9 cellular contexts compared by ENCODE assay signal in genomic region chr19:15251010-15251748, GRCh38. TPM values are rescaled to one million over a fixed set of nuclear protein-coding genes. Genes with fewer than 3 reads are reported as not detected.
DNase-seq lines count a peak whose midpoint lies in the region; ATAC-seq and TF ChIP-seq lines count a peak whose summit lies in the region.
"Had no signal": no experiment of that assay in that cellular context is flagged by ENCODE, and none has a peak within 500 bp of the region (broad histone marks: within the 10 kb centered on the region; RNA-seq: fewer than 3 reads in every experiment).

No MANE protein-coding gene starts in this region.

- no peaks in the 10 kb centered on the region for H3K9me2 ChIP-seq in OCI-LY7 (ENCODE audit: insufficient read depth, low read length)

- H3K36me3 Mint-ChIP-seq in neural progenitor cell = peaks cover 37% of the 10 kb centered on the region

- H3K9ac ChIP-seq in neural progenitor cell = no peak overlapping the region

- H3K4me1 ChIP-seq in cardiac muscle cell (ENCODE audit: low read depth) (no peaks in the 10 kb centered on the region), esophagus squamous epithelium (peaks cover 38 to 82% (median 62%) of the 10 kb centered on the region in 3 donors), neural progenitor cell (peaks cover 16% of the 10 kb centered on the region), aorta (ENCODE audit: control insufficient read depth in 1 of 2, insufficient read depth in 2 of 2, low read length in 2 of 2) (no peaks in the 10 kb centered on the region), OCI-LY7 (ENCODE audit: insufficient read depth, low read length, poor library complexity, severe bottlenecking) (no peaks in the 10 kb centered on the region)

- TF ChIP-seq POLR2A in esophagus squamous epithelium (IDR thresholded peaks at IDR 0.05) = no peak

- H2AFZ ChIP-seq in neural progenitor cell (replicated peaks) = no peak overlapping the region
- H2AFZ ChIP-seq in OCI-LY7 (ENCODE audit: low read length) = no peak overlapping the region

- peaks cover 27% of the 10 kb centered on the region for H3F3A ChIP-seq in neural progenitor cell (ENCODE audit: low read depth)

- peaks cover 38% of the 10 kb centered on the region for H3K4me1 Mint-ChIP-seq in neural progenitor cell

- DNase-seq in cardiac muscle cell (ENCODE audit: low read depth in 1 of 2, low spot score in 1 of 2) (peak in 1 of 2 donors; percentile 69), Right ventricle myocardium inferior (ENCODE audit: missing footprints) (no peak), esophagus squamous epithelium (lab: John Stamatoyannopoulos, UW) (no peak), neural progenitor cell (ENCODE audit: low spot score) (no peak), aorta (peak in 1 of 2 donors; percentile 76), OCI-LY7 (ENCODE audit: low spot score) (no peak), Kasumi-1 (lab: John Stamatoyannopoulos, UW) (no peak), SHP77 treated with DMSO at 0.1 percent for 48 hours (lab: John Stamatoyannopoulos, UW) (no peak)

- H3K27ac Mint-ChIP-seq in neural progenitor cell = peak overlapping the region; percentile 66

- H4K20me1 ChIP-seq in neural progenitor cell (ENCODE audit: low read depth) (peaks cover 84% of the 10 kb centered on the region), OCI-LY7 (ENCODE audit: insufficient read depth, low read length) (no peaks in the 10 kb centered on the region)

- no TSS peak for BruUV-seq in OCI-LY7 (replicated peaks; lab: Mats Ljungman, UMichigan)

- no peaks in the 10 kb centered on the region for H3K9me3 ChIP-seq in cardiac muscle cell (ENCODE audit: low read depth)
- H3K9me3 ChIP-seq in esophagus squamous epithelium = no peaks in the 10 kb centered on the region
- no peaks in the 10 kb centered on the region for H3K9me3 ChIP-seq in neural progenitor cell (ENCODE audit: low read depth)
- H3K9me3 ChIP-seq in aorta (ENCODE audit: control insufficient read depth, low read length) = no peaks in the 10 kb centered on the region
- no peaks in the 10 kb centered on the region for H3K9me3 ChIP-seq in OCI-LY7 (ENCODE audit: low read length)

- H3K4me3 ChIP-seq in cardiac muscle cell (no peak overlapping the region), esophagus squamous epithelium (peak overlapping the region in 2 of 4 donors; percentile 16), neural progenitor cell (no peak overlapping the region), aorta (ENCODE audit: low read length in 2 of 2) (no peak overlapping the region), OCI-LY7 (ENCODE audit: low read depth, low read length, poor library complexity, severe bottlenecking) (no peak overlapping the region)

- H3K9me3 Mint-ChIP-seq in neural progenitor cell = no peaks in the 10 kb centered on the region

- ATAC-seq in Right ventricle myocardium inferior (no peak), aorta (ENCODE audit: low FRiP score) (peak; percentile 48)

- POLR2A ChIA-PET in OCI-LY7 (lab: Charles Lee) = interaction anchor here (0.5 kb wide), 1 partner anchor 12 kb away, joined by 3 read pairs; no protein-coding TSS in a partner anchor

- TF ChIP-seq CTCF in cardiac muscle cell (IDR thresholded peaks at IDR 0.05; ENCODE audit: low read depth, low read length) (no peak), esophagus squamous epithelium (IDR thresholded peaks at IDR 0.05) (no peak), neural progenitor cell (IDR thresholded peaks at IDR 0.05) (no peak), OCI-LY7 (conservative IDR thresholded peaks at IDR 0.05; ENCODE audit: low read length) (no peak)

- intact Hi-C loops in Right ventricle myocardium inferior (cut with DNase I) = loop anchor here (5.0 to 10.0 kb wide), 3 partner anchors 54 to 136 kb away; no protein-coding TSS in a partner anchor
- intact Hi-C loops in esophagus squamous epithelium (cut with DNase I) = no loop called here
- intact Hi-C loops in aorta (cut with DNase I) = loop anchor here in 1 of 2 donors (1.0 to 5.0 kb wide), 3 partner anchors 50 to 139 kb away; partner anchors contain the start of gene NOTCH3
- intact Hi-C loops in OCI-LY7 (cut with micrococcal nuclease; ENCODE audit: unreplicated experiment) = no loop called here

- H3K79me2 ChIP-seq in neural progenitor cell (ENCODE audit: low read depth) = peaks cover 16% of the 10 kb centered on the region
- H3K79me2 ChIP-seq in OCI-LY7 (ENCODE audit: insufficient read depth, low read depth, low read length) = no peaks in the 10 kb centered on the region

- H3K27me3 Mint-ChIP-seq in neural progenitor cell (ENCODE audit: insufficient read depth, low read depth) = peaks cover 8% of the 10 kb centered on the region

- H3K27me3 ChIP-seq in cardiac muscle cell (no peaks in the 10 kb centered on the region), esophagus squamous epithelium (no peaks in the 10 kb centered on the region), neural progenitor cell (no peaks in the 10 kb centered on the region), aorta (ENCODE audit: control insufficient read depth in 1 of 2, insufficient read depth in 2 of 2, low read length in 1 of 2) (no peaks in the 10 kb centered on the region)

- 42 to 49% methylated on average over 3 to 10 of the region's 24 CpGs for WGBS in esophagus squamous epithelium, 2 donors
- 6% methylated on average over 22 to 24 of the region's 24 CpGs for WGBS in aorta, 2 donors

- CTCF ChIA-PET in OCI-LY7 (lab: Charles Lee; ENCODE audit: unreplicated experiment) = interaction anchor here (0.7 kb wide), 1 partner anchor 8 kb away, joined by 5 read pairs; no protein-coding TSS in a partner anchor

- peaks cover 59% of the 10 kb centered on the region for H3K36me3 ChIP-seq in cardiac muscle cell
- H3K36me3 ChIP-seq in esophagus squamous epithelium = peaks cover 40 to 98% (median 43%) of the 10 kb centered on the region in 3 donors
- H3K36me3 ChIP-seq in neural progenitor cell = no peaks in the 10 kb centered on the region
- H3K36me3 ChIP-seq in aorta (ENCODE audit: control insufficient read depth in 1 of 2, insufficient read depth in 2 of 2, low read length in 1 of 2) = peaks cover 0 to 11% of the 10 kb centered on the region in 2 donors
- peaks cover 94% of the 10 kb centered on the region for H3K36me3 ChIP-seq in OCI-LY7 (ENCODE audit: insufficient read depth, low read length)

- H3K4me3 Mint-ChIP-seq in neural progenitor cell = peak overlapping the region; percentile 41

- H3K27ac ChIP-seq in cardiac muscle cell (peak overlapping the region; percentile 84), esophagus squamous epithelium (peak overlapping the region; percentile 66 to 93 (median 88)), neural progenitor cell (no peak overlapping the region), aorta (ENCODE audit: low read depth in 1 of 2, low read length in 2 of 2) (peak overlapping the region; percentile 100), OCI-LY7 (ENCODE audit: low read depth, low read length, poor library complexity, severe bottlenecking) (no peak overlapping the region)

- peak overlapping the region; percentile 43 for H3K4me2 ChIP-seq in neural progenitor cell
- no peak overlapping the region for H3K4me2 ChIP-seq in OCI-LY7 (ENCODE audit: low read length)

RNA-seq across cellular contexts. Expression of gene EPHX3, which starts 18.9 kb away (rescaled TPM):
- 0.70 and 1.9 TPM in 2 replicates for total RNA-seq in cardiac muscle cell
- polyA plus RNA-seq in cardiac muscle cell = 4.0 and 4.6 TPM in 2 replicates
- 0.14 TPM for total RNA-seq in Right ventricle myocardium inferior
- total RNA-seq in esophagus squamous epithelium = 10 to 100 TPM; 18.7 to 93.0 (median 48.9) TPM
- total RNA-seq in neural progenitor cell (ENCODE audit: low replicate concordance) = 2.2 and 2.3 TPM in 2 replicates
- 1 to 10 TPM in 1 of 2 donors, under 1 TPM in 1; 0.48 to 1.0 TPM for total RNA-seq in aorta
- polyA plus RNA-seq in aorta = 1 to 10 TPM in 1 of 2 donors, not detected in 1; 1.0 TPM
- total RNA-seq in OCI-LY7 (2014; rRNA removed; shearing (Covaris generic)) = 0.08 and 0.25 TPM in 2 replicates
- total RNA-seq in OCI-LY7 (2022) = 0.67 and 0.74 TPM in 2 replicates
- polyA plus RNA-seq: neural cell had no signal

RNA-seq across cellular contexts. Expression of gene NOTCH3, which starts 50.4 kb away (rescaled TPM):
- total RNA-seq in cardiac muscle cell (27.2 and 40.4 TPM in 2 replicates), Right ventricle myocardium inferior (28.5 TPM), esophagus squamous epithelium (100 to 1,000 TPM in 3 of 4 donors, 10 to 100 TPM in 1; 95.6 to 278 (median 122) TPM), neural progenitor cell (ENCODE audit: low replicate concordance) (17.1 and 71.8 TPM in 2 replicates), aorta (100 to 1,000 TPM; 376 to 423 TPM), OCI-LY7 (2022) (0.25 and 0.28 TPM in 2 replicates)
- polyA plus RNA-seq in cardiac muscle cell (19.9 and 28.5 TPM in 2 replicates), aorta (100 to 1,000 TPM in 1 of 2 donors, 10 to 100 TPM in 1; 23.5 to 160 TPM)
- total RNA-seq in OCI-LY7 (2014; rRNA removed; shearing (Covaris generic)) = not detected in 2 replicates

Comparison
In these comparisons a context has a peak if more than half of its experiments do, and no peak if none do; other contexts are left out.
1. H3K27ac ChIP-seq: peak in cardiac muscle cell (single experiment), esophagus squamous epithelium (4 of 4) and aorta (2 of 2); none in neural progenitor cell (single experiment) and OCI-LY7 (single experiment).
2. RNA of gene NOTCH3, which starts 50.4 kb away (total RNA-seq): 376 to 423 TPM in aorta, 95.6 to 278 TPM in esophagus squamous epithelium, 27.2 to 40.4 TPM in cardiac muscle cell, 28.5 TPM in Right ventricle myocardium inferior (single experiment) and 17.1 to 71.8 TPM in neural progenitor cell; 0.25 to 0.28 TPM in OCI-LY7; every median in the first group is over 10 times any median in the second.